In genomic region chr3:173275740-173276139, GRCh38 we compare ENCODE assay signal across 15 cellular contexts.
DNase-seq lines count a peak whose midpoint lies in the region; ATAC-seq and TF ChIP-seq lines count a peak whose summit lies in the region.
"Had no signal": no experiment of that assay in that cellular context is flagged by ENCODE, and none has a peak within 500 bp of the region (broad histone marks: within the 10 kb centered on the region; RNA-seq: fewer than 3 reads in every experiment).

No MANE protein-coding gene starts in this region.

- DNase-seq in GM12864 (ENCODE audit: low read depth) (no peak), Karpas-422 (peak; percentile 65), cerebellar cortex (ENCODE audit: low spot score) (peak; percentile 6), suprapubic skin (ENCODE audit: low spot score in 2 of 2) (no peak), osteocyte (ENCODE audit: extremely low spot score, unreplicated experiment) (no peak)
- no peak for DNase-seq in activated CD4-positive, alpha-beta T cell treated with anti-CD3 and anti-CD28 coated beads for 4 hours
- DNase-seq: activated CD4-positive, CD25-positive, alpha-beta regulatory T cell treated with anti-CD3 and anti-CD28 coated beads, Interleukin-2, amount 50 U/mL, for 72 hours; Caco-2; dermis blood vessel endothelial cell; mammary epithelial cell; MV-4-11; right cardiac atrium had no signal

- H3K4me1 ChIP-seq in Karpas-422 (ENCODE audit: low read length), result no peaks in the 10 kb centered on the region
- no peaks in the 10 kb centered on the region for H3K4me1 ChIP-seq in suprapubic skin
- H3K4me1 ChIP-seq: Caco-2 had no signal

- TF ChIP-seq POLR2A in suprapubic skin (IDR thresholded peaks at IDR 0.05), result no peak

- peak; percentile 34 for TF ChIP-seq CTCF in GM12864 (IDR thresholded peaks at IDR 0.05; ENCODE audit: low read depth, low read length, missing control alignments)
- no peak for TF ChIP-seq CTCF in suprapubic skin (IDR thresholded peaks at IDR 0.05)
- TF ChIP-seq CTCF in osteocyte (IDR thresholded peaks at IDR 0.05), result no peak

- no peaks in the 10 kb centered on the region for H3K36me3 Mint-ChIP-seq in osteocyte (ENCODE audit: unreplicated experiment)
- H3K36me3 Mint-ChIP-seq: activated naive CD4-positive, alpha-beta T cell treated with anti-CD3 and anti-CD28 coated beads, Interleukin-2, amount 50 U/mL, for 24 hours had no signal

- no peaks in the 10 kb centered on the region for H3K9me3 ChIP-seq in Karpas-422 (ENCODE audit: low read length)
- H3K9me3 ChIP-seq in suprapubic skin, result no peaks in the 10 kb centered on the region
- H3K9me3 ChIP-seq: Caco-2 had no signal

- H3K36me3 ChIP-seq in Karpas-422 (ENCODE audit: insufficient read depth, low read length), result no peaks in the 10 kb centered on the region
- H3K36me3 ChIP-seq in suprapubic skin, result no peaks in the 10 kb centered on the region

- no peak overlapping the region for H3K27ac Mint-ChIP-seq in osteocyte (ENCODE audit: unreplicated experiment)
- H3K27ac Mint-ChIP-seq: activated naive CD4-positive, alpha-beta T cell treated with anti-CD3 and anti-CD28 coated beads, Interleukin-2, amount 50 U/mL, for 24 hours had no signal

- H3K27ac ChIP-seq in Karpas-422 (ENCODE audit: low read length), result no peak overlapping the region
- no peak overlapping the region for H3K27ac ChIP-seq in suprapubic skin

- no peak for TF ChIP-seq EP300 in suprapubic skin (IDR thresholded peaks at IDR 0.05)

- 91% methylated on average over 4 of the region's 4 CpGs for WGBS in suprapubic skin

- peak overlapping the region; percentile 42; the same call in 1 of the 2 replicates for H2AFZ ChIP-seq in Karpas-422 (ENCODE audit: low read length)

- peaks cover 6% of the 10 kb centered on the region for H3K9me3 Mint-ChIP-seq in osteocyte (ENCODE audit: unreplicated experiment)

- no peak overlapping the region for H3K9ac ChIP-seq in Karpas-422 (ENCODE audit: low read length)

- H3K27me3 ChIP-seq in Karpas-422 (ENCODE audit: low read length), result no peaks in the 10 kb centered on the region
- no peaks in the 10 kb centered on the region for H3K27me3 ChIP-seq in suprapubic skin

- H3K9me2 ChIP-seq in Karpas-422 (replicated peaks; ENCODE audit: insufficient read depth, low read length), result no peaks in the 10 kb centered on the region

- no peak overlapping the region for H3K4me3 ChIP-seq in GM12864 (ENCODE audit: low read depth, low read length)
- no peak overlapping the region for H3K4me3 ChIP-seq in Karpas-422 (ENCODE audit: low read length)
- H3K4me3 ChIP-seq in suprapubic skin, result no peak overlapping the region

- H3K4me1 Mint-ChIP-seq in osteocyte (ENCODE audit: unreplicated experiment), result no peaks in the 10 kb centered on the region
- H3K4me1 Mint-ChIP-seq: activated naive CD4-positive, alpha-beta T cell treated with anti-CD3 and anti-CD28 coated beads, Interleukin-2, amount 50 U/mL, for 24 hours had no signal

- ATAC-seq in GM21390 (IDR thresholded peaks at IDR 0.05; ENCODE audit: unreplicated experiment) (peak; percentile 66), GM18867 (IDR thresholded peaks at IDR 0.05; ENCODE audit: unreplicated experiment) (no peak)
- ATAC-seq: right cardiac atrium had no signal

- no peaks in the 10 kb centered on the region for H4K20me1 ChIP-seq in Karpas-422 (ENCODE audit: insufficient read depth, low read depth, low read length)

- no peaks in the 10 kb centered on the region for H3K79me2 ChIP-seq in Karpas-422 (ENCODE audit: low read length)

- H3K27me3 Mint-ChIP-seq in osteocyte (ENCODE audit: unreplicated experiment), result peaks cover 4% of the 10 kb centered on the region
- H3K27me3 Mint-ChIP-seq: activated naive CD4-positive, alpha-beta T cell treated with anti-CD3 and anti-CD28 coated beads, Interleukin-2, amount 50 U/mL, for 24 hours had no signal

- no peak overlapping the region for H3K4me3 Mint-ChIP-seq in osteocyte (ENCODE audit: unreplicated experiment)
- H3K4me3 Mint-ChIP-seq: activated naive CD4-positive, alpha-beta T cell treated with anti-CD3 and anti-CD28 coated beads, Interleukin-2, amount 50 U/mL, for 24 hours had no signal

- no peak overlapping the region for H3K4me2 ChIP-seq in Karpas-422 (ENCODE audit: low read depth, low read length, poor library complexity, severe bottlenecking)

Comparison
In these comparisons a context has a peak if more than half of its experiments do, and no peak if none do; other contexts are left out.
1. DNase-seq: peak in Karpas-422 (single experiment) and cerebellar cortex (single experiment); none in GM12864 (single experiment), suprapubic skin (0 of 2), osteocyte (single experiment) and activated CD4-positive, alpha-beta T cell treated with anti-CD3 and anti-CD28 coated beads for 4 hours (0 of 2).